ENCODE assay signal across 1 cellular context in the genomic region with DNA sequence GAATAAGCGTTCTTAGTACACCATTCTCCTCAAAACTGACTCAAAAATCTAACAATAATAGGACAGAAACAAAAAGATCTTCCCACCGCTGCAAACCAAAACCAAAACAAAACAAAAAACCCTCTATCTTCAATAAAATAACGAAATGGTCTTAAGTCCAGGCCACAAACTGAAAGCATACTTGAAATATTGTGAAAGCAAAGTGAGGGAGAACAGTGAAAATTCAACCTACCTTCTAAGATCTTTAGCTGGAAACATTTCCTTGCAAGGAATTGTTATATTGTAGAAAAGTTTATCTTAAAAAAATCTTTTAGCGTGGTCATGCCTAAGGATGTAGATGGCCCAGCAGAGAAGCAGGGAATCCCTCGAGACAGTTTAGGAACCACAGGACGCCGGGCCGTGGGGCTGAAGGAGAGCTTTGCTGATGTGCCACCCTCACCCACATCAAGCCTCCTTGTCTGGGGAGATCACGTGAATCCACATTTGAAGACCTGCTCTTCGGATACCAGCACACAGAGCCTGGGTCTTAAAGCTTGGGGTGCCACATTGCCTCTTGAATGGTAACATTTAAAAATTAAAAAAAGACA.
A peak's percentile ranks its signal among the peaks of the same experiment; 100 is the strongest.
TF ChIP-seq lines count a peak whose summit lies in the region.

No MANE protein-coding gene starts in this region.

TF ChIP-seq in K562, 482 proteins besides CTCF, POLR2A, EP300 and RAD21:
- TF ChIP-seq NCOA2 (IDR thresholded peaks at IDR 0.05; ENCODE audit: partially characterized antibody in 2 of 2) (no peak), SRSF1 (IDR thresholded peaks at IDR 0.05; ENCODE audit: low read depth, low read length) (no peak), RBM22 (IDR thresholded peaks at IDR 0.05; ENCODE audit: low read depth, low read length, poor library complexity, severe bottlenecking) (no peak), ATF7 (IDR thresholded peaks at IDR 0.05) (no peak), FIP1L1 (IDR thresholded peaks at IDR 0.05; ENCODE audit: low read depth, low read length, poor library complexity, severe bottlenecking) (no peak), CBX8 (IDR thresholded peaks at IDR 0.05; ENCODE audit: borderline replicate concordance, extremely low read depth, low read depth, low read length, poor library complexity, severe bottlenecking) (peak; percentile 71), HMGN3 (IDR thresholded peaks at IDR 0.05; ENCODE audit: borderline replicate concordance, extremely low read depth, insufficient read length, low read depth, low read length) (no peak)
- TF ChIP-seq, protein P1, sequence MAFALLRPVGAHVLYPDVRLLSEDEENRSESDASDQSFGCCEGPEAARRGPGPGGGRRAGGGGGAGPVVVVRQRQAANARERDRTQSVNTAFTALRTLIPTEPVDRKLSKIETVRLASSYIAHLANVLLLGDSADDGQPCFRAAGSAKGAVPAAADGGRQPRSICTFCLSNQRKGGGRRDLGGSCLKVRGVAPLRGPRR (CRISPR knock-in tag; IDR thresholded peaks at IDR 0.05) = no peak
TF ChIP-seq in K562: peak in this region for 1.
